36 cellular contexts compared by ENCODE assay signal in genomic region chr15:83483612-83484011, GRCh38. TPM values are rescaled to one million over a fixed set of nuclear protein-coding genes. Genes with fewer than 3 reads are reported as not detected.
"Had no signal": no experiment of that assay in that cellular context is flagged by ENCODE, and none has a peak within 500 bp of the region (broad histone marks: within the 10 kb centered on the region; RNA-seq: fewer than 3 reads in every experiment).

No MANE protein-coding gene starts in this region.

- H3K36me3 ChIP-seq: MG63 had no signal

- H3K9me3 ChIP-seq: MG63 had no signal

- H3K4me3 ChIP-seq: MG63 had no signal

- DNase-seq: Kasumi-1, MG63, MM.1S, MV-4-11, NCI-H1048, NCI-H1092 treated with DMSO at 0.1 percent for 48 hours, NCI-H1105, NCI-H1105 treated with DMSO at 0.1 percent for 48 hours, NCI-H1417, NCI-H1417 treated with DMSO at 0.1 percent for 48 hours, NCI-H1436, NCI-H1436 treated with DMSO at 0.1 percent for 48 hours, NCI-H146, NCI-H1694, NCI-H1694 treated with DMSO at 0.1 percent for 48 hours, NCI-H187, NCI-H187 treated with DMSO at 0.1 percent for 48 hours, NCI-H1930, NCI-H2029, NCI-H2029 treated with DMSO at 0.1 percent for 48 hours, NCI-H2081, NCI-H2081 treated with DMSO at 0.1 percent for 48 hours, NCI-H2107, NCI-H2171, NCI-H2171 treated with DMSO at 0.1 percent for 48 hours, NCI-H2227 treated with DMSO at 0.1 percent for 48 hours, NCI-H226, NCI-H345, NCI-H446, NCI-H446 treated with DMSO at 0.1 percent for 48 hours, NCI-H510A, NCI-H510A treated with DMSO at 0.1 percent for 48 hours, NCI-H524, NCI-H524 treated with DMSO at 0.1 percent for 48 hours, NCI-H526 had no signal

RNA-seq across cellular contexts. Expression of gene SH3GL3, which starts 36.5 kb away (rescaled TPM):
- total RNA-seq: LHCN-M2 had no signal
